ENCODE assay signal across 8 cellular contexts in genomic region chr19:54448774-54449700, GRCh38. TPM values are rescaled to one million over a fixed set of nuclear protein-coding genes. Genes with fewer than 3 reads are reported as not detected.
DNase-seq lines count a peak whose midpoint lies in the region; ATAC-seq, FAIRE-seq and TF ChIP-seq lines count a peak whose summit lies in the region.

TSS of gene LENG8 (plus strand) at chr19:54449199. CDS start at chr19:54451345, 2,146 bp downstream.

- H2BK120ac ChIP-seq in H1 (replicated peaks; ENCODE audit: low read depth, low read length), result peak within 1 kb of the TSS; percentile 43
- H2BK120ac ChIP-seq in mesendoderm (ENCODE audit: low read depth, low read length), result no peak within 1 kb of the TSS

- H3K4me2 ChIP-seq in H1 (ENCODE audit: insufficient read depth in 1 of 2, low read depth in 2 of 2, low read length in 2 of 2) (peak within 1 kb of the TSS; percentile 95 to 99), mesendoderm (ENCODE audit: low read length) (peak within 1 kb of the TSS; percentile 94)

- H4K5ac ChIP-seq in H1 (ENCODE audit: insufficient read length, low read depth, low read length) (peak within 1 kb of the TSS; percentile 94), mesendoderm (ENCODE audit: low read length) (no peak within 1 kb of the TSS)

- H3K27ac ChIP-seq in H1 (ENCODE audit: low read depth, low read length) (peak within 1 kb of the TSS; percentile 89), mesendoderm (ENCODE audit: low read depth, low read length) (peak within 1 kb of the TSS; percentile 71)

- no peak within 1 kb of the TSS for H2AK5ac ChIP-seq in H1 (ENCODE audit: low read depth, low read length)
- H2AK5ac ChIP-seq in mesendoderm (ENCODE audit: low read length), result no peak within 1 kb of the TSS

- peaks cover 12 to 33% of the 10 kb centered on the region in 2 experiments for H4K20me1 ChIP-seq in H1 (replicated peaks in 1 of 2; ENCODE audit: control insufficient read depth in 1 of 2, insufficient read depth in 2 of 2, low read length in 2 of 2)

- H2BK15ac ChIP-seq in H1 (ENCODE audit: low read length) (no peak within 1 kb of the TSS; the same call in 1 of the 2 replicates), mesendoderm (replicated peaks; ENCODE audit: low read depth) (no peak within 1 kb of the TSS)

- 0 out of 2 replicates have a peak within 1 kb of the TSS, but pooled peaks have one; percentile 4 for H2BK12ac ChIP-seq in H1 (ENCODE audit: low read depth, low read length)

- DNase-seq in COLO668 (lab: John Stamatoyannopoulos, UW; ENCODE audit: unreplicated experiment) (peak; percentile 95), HT1080 (ENCODE audit: low read depth) (peak; percentile 97), NOMO-1 treated with DMSO at 0.1 percent for 48 hours (lab: John Stamatoyannopoulos, UW; ENCODE audit: unreplicated experiment) (peak; percentile 96), H1 (ENCODE audit: low read depth in 1 of 2, low spot score in 2 of 2) (peak in 1 of 2 experiments; percentile 92), mesendoderm (peak; percentile 97)
- DNase-seq in activated CD8-positive, alpha-beta memory T cell treated with anti-CD3 and anti-CD28 coated beads for 4 hours (ENCODE audit: low read depth in 2 of 2), result peak; percentile 94 to 95
- peak; percentile 92 for DNase-seq in stimulated activated CD8-positive, alpha-beta memory T cell treated with anti-CD3 and anti-CD28 coated beads, Interleukin-15, amount 100 ng/mL, for 1 hour (ENCODE audit: low read depth)

- WGBS in H1 (ENCODE audit: extremely low coverage in 1 of 2, insufficient coverage in 1 of 2, insufficient read length in 1 of 2, insufficient replicate concordance in 2 of 2, low coverage in 1 of 2, low lambda C conversion rate in 2 of 2, missing lambda C conversion rate in 1 of 2), 2 experiments, result 2% methylated on average over 67 of the region's 96 CpGs; no CpG with 5 or more reads in 1 of the 2 experiments
- no CpG with 5 or more reads among the region's 96 CpGs for WGBS in mesendoderm (ENCODE audit: extremely low coverage, insufficient coverage, low lambda C conversion rate)

- POLR2A ChIA-PET in H1 (lab: Charles Lee; ENCODE audit: partially characterized antibody), result interaction anchor here (0.6 to 10.3 kb wide), 14 partner anchors 9 to 1222 kb away, joined by 3 to 129 read pairs (median 5); partner anchors contain the start of gene LENG9

- H3K9ac ChIP-seq in H1 (replicated peaks in 1 of 4; ENCODE audit: extremely low read depth in 1 of 4, low read depth in 3 of 4, low read length in 3 of 4), result peak within 1 kb of the TSS; percentile 85 to 89 (median 88)
- H3K9ac ChIP-seq in mesendoderm (ENCODE audit: low read length), result peak within 1 kb of the TSS; percentile 96

- peak within 1 kb of the TSS; percentile 98 for H4K91ac ChIP-seq in H1 (replicated peaks; ENCODE audit: insufficient read length, low read length)

- no peak within 1 kb of the TSS for H3K14ac ChIP-seq in H1 (ENCODE audit: insufficient read length)

- H3K18ac ChIP-seq in H1 (ENCODE audit: extremely low read depth, low read length) (peak within 1 kb of the TSS; percentile 96; the same call in 1 of the 2 replicates), mesendoderm (ENCODE audit: low read length) (no peak within 1 kb of the TSS)

- peaks cover 23 to 37% (median 28%) of the 10 kb centered on the region in 4 experiments for H3K36me3 ChIP-seq in H1 (ENCODE audit: control insufficient read depth in 2 of 4, insufficient read depth in 4 of 4, low read length in 3 of 4)
- peaks cover 22% of the 10 kb centered on the region for H3K36me3 ChIP-seq in mesendoderm (ENCODE audit: control insufficient read depth, insufficient read depth, low read length)

- no peaks in the 10 kb centered on the region for H3K9me3 ChIP-seq in H1 (ENCODE audit: insufficient read depth in 2 of 2, low read depth in 1 of 2, low read length in 1 of 2)

- no peak for FAIRE-seq in H1 (lab: Jason Lieb, UNC)

- H3K79me2 ChIP-seq in H1 (ENCODE audit: control insufficient read depth in 1 of 2, insufficient read depth in 2 of 2, low read length in 2 of 2), result peaks cover 16 to 56% of the 10 kb centered on the region in 2 experiments
- H3K79me2 ChIP-seq in mesendoderm (ENCODE audit: control insufficient read depth, insufficient read depth, low read length), result peaks cover 42% of the 10 kb centered on the region

- peak; percentile 82 for ATAC-seq in GM21360 (IDR thresholded peaks at IDR 0.05; ENCODE audit: unreplicated experiment)

- peak within 1 kb of the TSS; percentile 59; the same call in 1 of the 2 replicates for H2AFZ ChIP-seq in H1 (ENCODE audit: low read length)

- peak within 1 kb of the TSS; percentile 86 for H2BK5ac ChIP-seq in H1 (ENCODE audit: low read depth, low read length)
- peak within 1 kb of the TSS; percentile 41 for H2BK5ac ChIP-seq in mesendoderm (ENCODE audit: low read length)

- H3K23me2 ChIP-seq in H1 (ENCODE audit: low read depth, low read length), result peaks cover 6% of the 10 kb centered on the region; the same call in 1 of the 2 replicates

- H3K4me1 ChIP-seq in H1 (replicated peaks in 1 of 4; ENCODE audit: control insufficient read depth in 3 of 4, insufficient read depth in 4 of 4, low read length in 3 of 4), result peaks cover 0 to 2% (median under 1%) of the 10 kb centered on the region in 4 experiments; a peak in 5 of 7 replicates
- H3K4me1 ChIP-seq in mesendoderm (ENCODE audit: control insufficient read depth, low read depth, low read length), result no peaks in the 10 kb centered on the region

- H3K56ac ChIP-seq in H1 (replicated peaks; ENCODE audit: insufficient read length, low read depth, low read length) (peak within 1 kb of the TSS; percentile 93), mesendoderm (ENCODE audit: low read length) (peak within 1 kb of the TSS; percentile 96)

- TF ChIP-seq CTCF in H1 (IDR thresholded peaks at IDR 0.05; ENCODE audit: control extremely low read depth in 1 of 3, insufficient read depth in 1 of 3, low read depth in 1 of 3, low read length in 3 of 3), result no peak

- H3K4me3 ChIP-seq in H1 (ENCODE audit: extremely low read depth in 1 of 4, insufficient read depth in 2 of 4, low read depth in 3 of 4, low read length in 4 of 4) (peak within 1 kb of the TSS; percentile 61 to 90 (median 84)), mesendoderm (ENCODE audit: low read length) (peak within 1 kb of the TSS; percentile 95)

- H3K4ac ChIP-seq in H1 (replicated peaks; ENCODE audit: insufficient read length, low read depth, low read length) (peak within 1 kb of the TSS; percentile 78), mesendoderm (ENCODE audit: low read depth, low read length) (peak within 1 kb of the TSS; percentile 95)

- no peak for TF ChIP-seq RAD21 in H1 (IDR thresholded peaks at IDR 0.05 in 1 of 2, conservative IDR thresholded peaks at IDR 0.05 in 1 of 2; ENCODE audit: low read depth in 2 of 2, low read length in 2 of 2)

- H3K27me3 ChIP-seq in H1 (replicated peaks in 1 of 4; ENCODE audit: control insufficient read depth in 3 of 4, extremely low read depth in 1 of 4, insufficient read depth in 3 of 4, low read length in 3 of 4) (no peaks in the 10 kb centered on the region), mesendoderm (ENCODE audit: insufficient read depth, low read length, poor library complexity) (no peaks in the 10 kb centered on the region)

- peaks cover 17% of the 10 kb centered on the region for H3K79me1 ChIP-seq in H1 (ENCODE audit: low read depth, low read length)
- peaks cover 29% of the 10 kb centered on the region for H3K79me1 ChIP-seq in mesendoderm (ENCODE audit: low read length)

- H3K23ac ChIP-seq in H1 (ENCODE audit: insufficient read length) (no peak within 1 kb of the TSS), mesendoderm (ENCODE audit: low read length) (no peak within 1 kb of the TSS)

- CTCF ChIA-PET in H1 (lab: Charles Lee; ENCODE audit: partially characterized antibody), result interaction anchor here (0.7 to 2.5 kb wide), 8 partner anchors 11 to 712 kb away, joined by 3 to 25 read pairs (median 6); partner anchors contain the start of gene TTYH1

- no peak for TF ChIP-seq EP300 in H1 (IDR thresholded peaks at IDR 0.05; ENCODE audit: borderline replicate concordance in 1 of 2, low read depth in 2 of 2, low read length in 2 of 2)

- H4K8ac ChIP-seq in H1 (ENCODE audit: extremely low read depth, insufficient read depth, low read length) (peak within 1 kb of the TSS; percentile 97; the same call in 1 of the 2 replicates), mesendoderm (ENCODE audit: low read depth, low read length) (no peak within 1 kb of the TSS)

- TF ChIP-seq POLR2A in H1 (IDR thresholded peaks at IDR 0.05; ENCODE audit: control extremely low read depth in 1 of 2, low read depth in 2 of 2, low read length in 2 of 2), result peak in 1 of 2 experiments; percentile 92; a peak in 2 of 3 replicates

- H2BK20ac ChIP-seq in H1 (ENCODE audit: low read length), result no peak within 1 kb of the TSS

TF ChIP-seq in H1, 55 proteins besides CTCF, POLR2A, EP300 and RAD21 (continues in another document):
- TF ChIP-seq GABPA (IDR thresholded peaks at IDR 0.05; ENCODE audit: borderline replicate concordance, insufficient read depth, low read length), result no peak
- no peak for TF ChIP-seq ATF2 (IDR thresholded peaks at IDR 0.05; ENCODE audit: low read length)
- TF ChIP-seq EZH2 (IDR thresholded peaks at IDR 0.05; ENCODE audit: low read depth, low read length, severe bottlenecking), result no peak
- no peak for TF ChIP-seq TEAD4 (IDR thresholded peaks at IDR 0.05; ENCODE audit: low read depth, low read length)

RNA-seq across cellular contexts. Expression of gene LENG8, which starts in this region (rescaled TPM):
- 13.9 and 20.3 TPM in 2 replicates for total RNA-seq in HT1080 (2014; rRNA removed; shearing (Covaris generic))
- 18.3 and 22.0 TPM in 2 replicates for polyA plus RNA-seq in HT1080 (2015; cell fraction: cytosol; rRNA removed)
- 366 and 486 TPM in 2 replicates for polyA plus RNA-seq in HT1080 (2015; cell fraction: nucleus; rRNA removed)
- 108 TPM in 2 replicates for total RNA-seq in H1 (2021; fragmentation: NEBNext Ultra II Directional; extraction: Animal tissue kit (Norgen Biotek cat#: 25700))
- polyA plus RNA-seq in H1 (2011; rRNA removed), result 62.2 and 113 TPM in 2 replicates
- polyA plus RNA-seq in H1 (2011; cell fraction: cytosol; rRNA removed), result 82.3 TPM
- 580 TPM for polyA plus RNA-seq in H1 (2011; cell fraction: nucleus; rRNA removed)
- 100 to 168 TPM (median 138 TPM) in 4 replicates for polyA plus RNA-seq in H1 (2012, experiment 1 of 2)
- 126 TPM for polyA plus RNA-seq in H1 (2012, experiment 2 of 2)
- polyA plus RNA-seq in H1 (2013, experiment 1 of 2), result 120 TPM
- polyA plus RNA-seq in H1 (2013, experiment 2 of 2), result 103 TPM
- polyA minus RNA-seq in H1 (2011; rRNA and poly(A)+ RNA removed), result 58.2 and 88.9 TPM in 2 replicates
- polyA minus RNA-seq in H1 (2011; cell fraction: cytosol; rRNA and poly(A)+ RNA removed), result 42.4 TPM
- polyA minus RNA-seq in H1 (2011; cell fraction: nucleus; rRNA and poly(A)+ RNA removed), result 91.6 TPM
- polyA plus RNA-seq in mesendoderm (2013, experiment 1 of 2), result 54.1 TPM
- polyA plus RNA-seq in mesendoderm (2013, experiment 2 of 2), result 54.1 TPM
